In the genomic region with DNA sequence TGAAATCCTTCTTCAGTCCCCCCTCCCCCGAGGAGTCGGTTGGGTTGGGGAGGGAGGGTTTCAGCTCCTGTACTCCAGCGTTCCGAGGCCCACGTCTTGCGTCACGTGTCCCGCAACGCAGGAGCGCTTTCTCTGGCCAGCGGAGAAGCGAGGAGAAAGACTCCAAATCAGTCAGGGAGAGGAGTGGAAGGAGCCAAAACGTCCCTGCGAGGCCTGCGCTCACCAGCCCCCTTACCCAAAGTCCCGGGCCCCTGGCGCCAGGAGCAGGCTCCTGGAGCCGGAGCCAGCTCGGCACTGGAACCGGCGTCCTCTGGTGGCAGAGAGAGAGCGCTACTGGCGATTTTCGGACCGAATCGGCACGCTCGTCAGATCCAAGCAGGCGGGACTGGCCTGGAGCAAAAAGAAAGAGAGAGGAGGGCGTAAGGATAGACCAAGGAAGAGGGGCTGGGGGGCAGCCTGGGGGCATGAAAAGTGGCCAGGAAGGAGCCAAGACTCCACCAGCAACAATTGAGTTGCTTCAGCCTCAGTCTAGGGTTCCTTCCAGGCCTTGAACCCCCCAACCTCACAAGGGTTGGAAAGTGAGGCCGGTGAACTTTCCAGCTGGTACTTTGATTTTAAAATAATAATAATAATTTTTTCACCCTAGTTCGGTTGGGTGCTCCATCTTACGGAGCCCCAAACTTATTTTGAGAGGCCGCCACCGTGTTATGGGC, we compare ENCODE assay signal across 8 cellular contexts. TPM values are rescaled to one million over a fixed set of nuclear protein-coding genes. Genes with fewer than 3 reads are reported as not detected.
DNase-seq lines count a peak whose midpoint lies in the region; ATAC-seq and TF ChIP-seq lines count a peak whose summit lies in the region.

A gene (plus strand): TSS at position 158 of the 713 bp plus-strand sequence.

- H3K4me3 ChIP-seq in mammary epithelial cell (replicated peaks in 1 of 3; ENCODE audit: insufficient read depth in 1 of 3, low read depth in 2 of 3, low read length in 3 of 3) (peak within 1 kb of the TSS in 2 of 3 experiments; percentile 35 to 62), skeletal muscle satellite cell (ENCODE audit: low read length) (peak within 1 kb of the TSS; percentile 65)

- in situ Hi-C loops in mammary epithelial cell (cut with MboI; ENCODE audit: low sequenced_read_pairs in 2 of 2): loop anchor here (25.0 kb wide), 2 partner anchors 610 to 615 kb away; a partner anchor contains a TSS

- H3K36me3 ChIP-seq in mammary epithelial cell (ENCODE audit: insufficient read depth, low read length): no peaks in the 10 kb centered on the region
- H3K36me3 ChIP-seq in skeletal muscle satellite cell (ENCODE audit: insufficient read depth, low read length): no peaks in the 10 kb centered on the region

- peak within 1 kb of the TSS; percentile 77 for H2AFZ ChIP-seq in mammary epithelial cell (ENCODE audit: low read depth, low read length)

- no peaks in the 10 kb centered on the region for H3K79me2 ChIP-seq in mammary epithelial cell (ENCODE audit: insufficient read depth, low read length)

- DNase-seq in NCI-H2196 (lab: John Stamatoyannopoulos, UW; ENCODE audit: unreplicated experiment): peak; percentile 37
- DNase-seq in NCI-H2196 treated with DMSO at 0.1 percent for 48 hours (lab: John Stamatoyannopoulos, UW; ENCODE audit: unreplicated experiment): no peak
- peak; percentile 24 for DNase-seq in mammary epithelial cell
- peak; percentile 87 for DNase-seq in iPS-NIHi11 (ENCODE audit: low spot score)

- H4K20me1 ChIP-seq in mammary epithelial cell (ENCODE audit: insufficient read depth, low read length): no peaks in the 10 kb centered on the region

- H3K27me3 ChIP-seq in mammary epithelial cell (ENCODE audit: insufficient read depth, low read length) (peaks cover 24% of the 10 kb centered on the region), skeletal muscle satellite cell (ENCODE audit: control insufficient read depth, insufficient read depth, low read length) (peaks cover 42% of the 10 kb centered on the region)

- intact Hi-C loops in T-helper 2 cell treated with Interferon-gamma antibody and Interleukin-4, amounts not matched to agents 100 ng/mL and 5 ng/mL, for 36 hours (cut with micrococcal nuclease): loop anchor here (2.0 to 10.0 kb wide), 2 partner anchors 202 to 618 kb away; a partner anchor contains a TSS
- intact Hi-C loops in mammary epithelial cell (cut with micrococcal nuclease): loop anchor here (5.0 kb wide), 2 partner anchors 200 to 370 kb away; a partner anchor contains a TSS

- BruUV-seq in mammary epithelial cell (replicated peaks; lab: Mats Ljungman, UMichigan): no TSS peak

- CTCF ChIA-PET in mammary epithelial cell (lab: Charles Lee; ENCODE audit: low non-redundant PET): no interaction called here

- H3K4me2 ChIP-seq in mammary epithelial cell (ENCODE audit: insufficient read depth, low read depth, low read length) (peak within 1 kb of the TSS; percentile 71), skeletal muscle satellite cell (ENCODE audit: low read length) (peak within 1 kb of the TSS; percentile 86)

- dilution Hi-C loops in mammary epithelial cell (cut with HindIII; ENCODE audit: low sequenced_read_pairs): loop anchor here (25.0 kb wide), 1 partner anchor 360 kb away; no protein-coding TSS in a partner anchor

- H3K9me3 ChIP-seq in mammary epithelial cell (replicated peaks; ENCODE audit: insufficient read depth, low read length) (no peaks in the 10 kb centered on the region), skeletal muscle satellite cell (replicated peaks; ENCODE audit: low read length) (no peaks in the 10 kb centered on the region)

- WGBS in mammary epithelial cell (ENCODE audit: low coverage, missing lambda C conversion rate): 52% methylated on average over 31 of the region's 35 CpGs

- H3K9ac ChIP-seq in mammary epithelial cell (ENCODE audit: insufficient read depth, low read length) (no peak within 1 kb of the TSS), skeletal muscle satellite cell (ENCODE audit: low read depth, low read length) (no peak within 1 kb of the TSS)

- H3K27ac ChIP-seq in mammary epithelial cell (ENCODE audit: insufficient read depth, low read depth, low read length): no peak within 1 kb of the TSS

- TF ChIP-seq CTCF in mammary epithelial cell (conservative IDR thresholded peaks at IDR 0.05 in 1 of 2, IDR thresholded peaks at IDR 0.05 in 1 of 2; ENCODE audit: extremely low read depth in 1 of 2, insufficient read depth in 1 of 2, low read depth in 1 of 2, low read length in 2 of 2): peak; percentile 38 to 70

- ATAC-seq in GM19395 (IDR thresholded peaks at IDR 0.05; ENCODE audit: unreplicated experiment) (no peak), HG02798 (IDR thresholded peaks at IDR 0.05; ENCODE audit: poor library complexity, unreplicated experiment) (no peak)

- peaks cover 16% of the 10 kb centered on the region for H3K4me1 ChIP-seq in mammary epithelial cell (ENCODE audit: insufficient read depth, low read length)
- H3K4me1 ChIP-seq in skeletal muscle satellite cell (ENCODE audit: control insufficient read depth, insufficient read depth, low read length): peaks cover 5% of the 10 kb centered on the region

RNA-seq across cellular contexts. Expression of the gene that starts here (rescaled TPM):
- 738 and 772 TPM in 2 replicates for total RNA-seq in T-helper 2 cell treated with Interferon-gamma antibody and Interleukin-4, amounts not matched to agents 100 ng/mL and 5 ng/mL, for 36 hours
- 100 to 1,000 TPM; 289 to 682 TPM for total RNA-seq in mammary epithelial cell
- polyA plus RNA-seq in mammary epithelial cell: 1,072 TPM
- 1,722 TPM for polyA minus RNA-seq in mammary epithelial cell
- 236 and 277 TPM in 2 replicates for total RNA-seq in skeletal muscle satellite cell (2012; rRNA removed)
